In genomic region chr11:71170619-71171018, GRCh38 we compare ENCODE assay signal across 14 cellular contexts.
DNase-seq lines count a peak whose midpoint lies in the region; ATAC-seq and TF ChIP-seq lines count a peak whose summit lies in the region.
"Had no signal": no experiment of that assay in that cellular context is flagged by ENCODE, and none has a peak within 500 bp of the region (broad histone marks: within the 10 kb centered on the region; RNA-seq: fewer than 3 reads in every experiment).

No MANE protein-coding gene starts in this region.

- peaks cover under 1% of the 10 kb centered on the region for H3K9me3 ChIP-seq in A673 (ENCODE audit: low read depth, low read length, poor library complexity, severe bottlenecking)
- H3K9me3 ChIP-seq: BE2C had no signal

- POLR2A ChIA-PET in A673 (lab: Charles Lee; ENCODE audit: low non-redundant PET) = no interaction called here

- DNase-seq in A673 (ENCODE audit: low spot score) (peak; percentile 7), H7 (peak; percentile 51), islet precursor cell (peak; percentile 36), retina (peak; percentile 47), MV-4-11 (lab: John Stamatoyannopoulos, UW) (no peak)
- no peak for DNase-seq in activated CD4-positive, alpha-beta T cell treated with anti-CD3 and anti-CD28 coated beads for 4 hours
- DNase-seq: BE2C; CD4-positive, alpha-beta memory T cell; DMS79 treated with DMSO at 0.1 percent for 48 hours; EL; HCEC 1CT; HFFc6 had no signal

- H3K27ac ChIP-seq in A673 (ENCODE audit: low read depth, low read length, poor library complexity, severe bottlenecking) = no peak overlapping the region
- H3K27ac ChIP-seq: C4-2B had no signal

- BruUV-seq in A673 (replicated peaks; lab: Mats Ljungman, UMichigan) = no TSS peak

- no peak overlapping the region for H3K4me3 ChIP-seq in A673 (ENCODE audit: low read depth, low read length, poor library complexity, severe bottlenecking)
- H3K4me3 ChIP-seq in H7 (ENCODE audit: insufficient read depth, low read depth, low read length) = no peak overlapping the region

- ATAC-seq in HG03432 (IDR thresholded peaks at IDR 0.05; ENCODE audit: unreplicated experiment) = no peak

- no peaks in the 10 kb centered on the region for H3K36me3 ChIP-seq in A673 (ENCODE audit: insufficient read depth, low read length, poor library complexity, severe bottlenecking)
- H3K36me3 ChIP-seq in H7 (replicated peaks; ENCODE audit: control insufficient read depth, insufficient read depth, low read length) = no peaks in the 10 kb centered on the region
- H3K36me3 ChIP-seq: BE2C had no signal

- no peaks in the 10 kb centered on the region for H3K27me3 ChIP-seq in A673 (replicated peaks; ENCODE audit: insufficient read depth, low read depth, low read length, poor library complexity)
- no peaks in the 10 kb centered on the region for H3K27me3 ChIP-seq in H7 (ENCODE audit: control insufficient read depth, insufficient read depth, low read length)

- no peaks in the 10 kb centered on the region for H3K4me1 ChIP-seq in A673 (ENCODE audit: insufficient read depth, low read length, poor library complexity, severe bottlenecking)
- H3K4me1 ChIP-seq: BE2C had no signal

- TF ChIP-seq CTCF in A673 (conservative IDR thresholded peaks at IDR 0.05; ENCODE audit: low read depth, low read length) = no peak

- CTCF ChIA-PET in A673 (lab: Charles Lee) = no interaction called here

- intact Hi-C loops in A673 (cut with micrococcal nuclease; ENCODE audit: unreplicated experiment) = no loop called here

Comparison
In these comparisons a context has a peak if more than half of its experiments do, and no peak if none do; other contexts are left out.
1. DNase-seq: peak in A673 (single experiment), H7 (single experiment), islet precursor cell (single experiment) and retina (single experiment); none in MV-4-11 (single experiment) and activated CD4-positive, alpha-beta T cell treated with anti-CD3 and anti-CD28 coated beads for 4 hours (0 of 2).